ENCODE assay signal across 1 cellular context in the genomic region with DNA sequence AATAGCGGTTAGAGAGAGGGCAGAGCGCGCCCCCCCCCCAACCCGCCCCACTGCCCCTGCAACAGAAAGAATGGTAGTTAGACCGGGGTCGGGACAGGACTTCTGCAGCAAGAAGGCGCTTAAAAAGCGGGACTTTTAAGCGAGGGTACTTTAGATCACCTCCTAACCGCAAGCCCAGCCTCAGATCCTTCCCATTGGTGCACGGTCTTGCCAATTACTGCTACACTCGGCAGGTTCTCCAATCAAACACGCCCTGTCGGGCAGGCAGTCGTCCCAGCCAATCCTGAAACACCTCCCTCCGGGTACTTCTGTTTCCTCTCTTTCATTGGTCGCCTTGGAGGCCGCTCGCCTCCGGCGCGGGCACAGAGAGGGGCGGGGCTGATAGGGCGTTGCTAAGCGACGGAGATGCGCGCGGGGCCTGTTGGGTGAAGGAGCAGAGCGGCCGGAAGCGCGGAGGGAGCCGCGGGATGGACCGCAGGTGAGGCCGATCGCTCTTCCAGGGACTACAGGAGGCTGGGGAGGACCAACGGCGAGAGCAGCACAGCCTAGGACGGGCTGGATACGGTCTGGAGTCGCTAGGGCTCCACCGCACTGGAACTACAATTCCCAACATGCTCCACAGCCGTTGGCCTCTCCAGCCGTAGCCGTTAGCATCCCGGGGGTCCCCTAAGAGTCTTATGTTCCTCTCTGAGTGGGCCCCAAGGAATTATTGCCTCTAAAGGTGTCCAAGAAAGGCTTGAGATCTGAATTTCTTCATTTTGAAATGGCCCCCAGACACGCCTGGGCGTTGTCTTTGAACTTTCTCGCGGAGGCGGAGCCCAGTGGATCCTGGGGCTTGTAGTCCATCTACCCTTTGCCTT.
TF ChIP-seq lines count a peak whose summit lies in the region.

A gene (plus strand): TSS at position 428 of the 860 bp plus-strand sequence. CDS start 40 bp downstream, at position 468.

TF ChIP-seq in HepG2, 621 proteins besides CTCF, POLR2A, EP300 and RAD21 (continued from another document):
- TF ChIP-seq, protein P1, sequence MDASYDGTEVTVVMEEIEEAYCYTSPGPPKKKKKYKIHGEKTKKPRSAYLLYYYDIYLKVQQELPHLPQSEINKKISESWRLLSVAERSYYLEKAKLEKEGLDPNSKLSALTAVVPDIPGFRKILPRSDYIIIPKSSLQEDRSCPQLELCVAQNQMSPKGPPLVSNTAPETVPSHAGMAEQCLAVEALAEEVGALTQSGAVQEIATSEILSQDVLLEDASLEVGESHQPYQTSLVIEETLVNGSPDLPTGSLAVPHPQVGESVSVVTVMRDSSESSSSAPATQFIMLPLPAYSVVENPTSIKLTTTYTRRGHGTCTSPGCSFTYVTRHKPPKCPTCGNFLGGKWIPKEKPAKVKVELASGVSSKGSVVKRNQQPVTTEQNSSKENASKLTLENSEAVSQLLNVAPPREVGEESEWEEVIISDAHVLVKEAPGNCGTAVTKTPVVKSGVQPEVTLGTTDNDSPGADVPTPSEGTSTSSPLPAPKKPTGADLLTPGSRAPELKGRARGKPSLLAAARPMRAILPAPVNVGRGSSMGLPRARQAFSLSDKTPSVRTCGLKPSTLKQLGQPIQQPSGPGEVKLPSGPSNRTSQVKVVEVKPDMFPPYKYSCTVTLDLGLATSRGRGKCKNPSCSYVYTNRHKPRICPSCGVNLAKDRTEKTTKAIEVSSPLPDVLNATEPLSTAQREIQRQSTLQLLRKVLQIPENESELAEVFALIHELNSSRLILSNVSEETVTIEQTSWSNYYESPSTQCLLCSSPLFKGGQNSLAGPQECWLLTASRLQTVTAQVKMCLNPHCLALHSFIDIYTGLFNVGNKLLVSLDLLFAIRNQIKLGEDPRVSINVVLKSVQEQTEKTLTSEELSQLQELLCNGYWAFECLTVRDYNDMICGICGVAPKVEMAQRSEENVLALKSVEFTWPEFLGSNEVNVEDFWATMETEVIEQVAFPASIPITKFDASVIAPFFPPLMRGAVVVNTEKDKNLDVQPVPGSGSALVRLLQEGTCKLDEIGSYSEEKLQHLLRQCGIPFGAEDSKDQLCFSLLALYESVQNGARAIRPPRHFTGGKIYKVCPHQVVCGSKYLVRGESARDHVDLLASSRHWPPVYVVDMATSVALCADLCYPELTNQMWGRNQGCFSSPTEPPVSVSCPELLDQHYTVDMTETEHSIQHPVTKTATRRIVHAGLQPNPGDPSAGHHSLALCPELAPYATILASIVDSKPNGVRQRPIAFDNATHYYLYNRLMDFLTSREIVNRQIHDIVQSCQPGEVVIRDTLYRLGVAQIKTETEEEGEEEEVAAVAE (CRISPR knock-in tag; IDR thresholded peaks at IDR 0.05; ENCODE audit: borderline replicate concordance), result peak; percentile 87; the same call in 1 of the 2 replicates
- no peak for TF ChIP-seq GLI4 (CRISPR knock-in tag; IDR thresholded peaks at IDR 0.05; ENCODE audit: borderline replicate concordance)
- TF ChIP-seq ZNF724P (CRISPR knock-in tag; IDR thresholded peaks at IDR 0.05; ENCODE audit: borderline replicate concordance), result no peak
- TF ChIP-seq SRY (CRISPR knock-in tag; IDR thresholded peaks at IDR 0.05), result peak; percentile 91
- no peak for TF ChIP-seq ZC3H4 (CRISPR knock-in tag; IDR thresholded peaks at IDR 0.05; ENCODE audit: borderline replicate concordance)
- TF ChIP-seq ZNF383 (CRISPR knock-in tag; IDR thresholded peaks at IDR 0.05; ENCODE audit: borderline replicate concordance), result no peak
- no peak for TF ChIP-seq ZNF564 (CRISPR knock-in tag; IDR thresholded peaks at IDR 0.05)
- no peak for TF ChIP-seq ZNF775 (CRISPR knock-in tag; IDR thresholded peaks at IDR 0.05; ENCODE audit: borderline replicate concordance)
- no peak for TF ChIP-seq ZBTB7B (CRISPR knock-in tag; IDR thresholded peaks at IDR 0.05)
- TF ChIP-seq, protein P2, sequence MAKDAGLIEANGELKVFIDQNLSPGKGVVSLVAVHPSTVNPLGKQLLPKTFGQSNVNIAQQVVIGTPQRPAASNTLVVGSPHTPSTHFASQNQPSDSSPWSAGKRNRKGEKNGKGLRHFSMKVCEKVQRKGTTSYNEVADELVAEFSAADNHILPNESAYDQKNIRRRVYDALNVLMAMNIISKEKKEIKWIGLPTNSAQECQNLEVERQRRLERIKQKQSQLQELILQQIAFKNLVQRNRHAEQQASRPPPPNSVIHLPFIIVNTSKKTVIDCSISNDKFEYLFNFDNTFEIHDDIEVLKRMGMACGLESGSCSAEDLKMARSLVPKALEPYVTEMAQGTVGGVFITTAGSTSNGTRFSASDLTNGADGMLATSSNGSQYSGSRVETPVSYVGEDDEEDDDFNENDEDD (CRISPR knock-in tag; IDR thresholded peaks at IDR 0.05; ENCODE audit: borderline replicate concordance), result peak; percentile 83
TF ChIP-seq in HepG2: peak in this region for 164.
